Comparison of ENCODE assay signal across 23 cellular contexts in the genomic region with DNA sequence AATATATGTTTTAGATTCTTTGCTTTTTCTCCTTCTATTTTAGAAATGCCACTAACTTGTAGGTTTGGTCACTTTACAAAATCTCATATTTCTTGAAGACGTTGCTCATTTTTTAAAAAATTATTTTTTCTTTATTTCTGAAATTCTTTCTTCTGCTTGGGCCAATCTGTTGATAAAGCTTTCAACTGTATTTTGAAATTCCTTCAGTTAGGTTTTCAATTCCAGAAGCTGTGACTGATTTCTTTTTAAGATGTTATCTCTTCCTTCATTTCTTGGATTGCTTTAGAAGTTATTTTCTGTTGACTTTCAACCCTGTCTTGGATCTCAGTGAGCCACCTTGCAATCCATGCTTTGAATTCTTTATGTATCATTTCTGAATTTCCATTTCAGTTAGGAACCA.
"Had no signal": no experiment of that assay in that cellular context is flagged by ENCODE, and none has a peak within 500 bp of the region (broad histone marks: within the 10 kb centered on the region; RNA-seq: fewer than 3 reads in every experiment).

No MANE protein-coding gene starts in this region.

- H3K36me3 ChIP-seq: colonic mucosa, esophagus muscularis mucosa, heart right ventricle, left lung, lower lobe of right lung had no signal

- DNase-seq: colonic mucosa; cortex of kidney; effector CD8-positive, alpha-beta T cell; effector memory CD8-positive, alpha-beta T cell; endodermal cell; erythroblast; glutamatergic neuron; head of caudate nucleus; heart right ventricle; hippocampal formation; left cardiac atrium; left lung; left ventricle myocardium superior; lower lobe of right lung; mesendoderm; midbrain; naive thymus-derived CD4-positive, alpha-beta T cell had no signal

- FAIRE-seq: endometrium, frontal cortex, islet of Langerhans, keratinocyte had no signal

- H3K9me3 ChIP-seq: colonic mucosa, esophagus muscularis mucosa had no signal

- H3K27me3 ChIP-seq: colonic mucosa, esophagus muscularis mucosa, foreskin keratinocyte, heart right ventricle, left lung had no signal

- ATAC-seq: effector memory CD8-positive, alpha-beta T cell; heart right ventricle; left cardiac atrium; left lung; left ventricle myocardium superior; lower lobe of right lung; naive thymus-derived CD4-positive, alpha-beta T cell had no signal

- H3K27ac ChIP-seq: colonic mucosa, esophagus muscularis mucosa, foreskin keratinocyte, heart right ventricle, left lung, lower lobe of right lung had no signal

- H3K4me3 ChIP-seq: colonic mucosa, esophagus muscularis mucosa, heart right ventricle, left lung, lower lobe of right lung had no signal

- H3K4me1 ChIP-seq: colonic mucosa, esophagus muscularis mucosa, foreskin keratinocyte, heart right ventricle, left lung, lower lobe of right lung had no signal
